12 cellular contexts compared by ENCODE assay signal in genomic region chr13:113398963-113399754, GRCh38. TPM values are rescaled to one million over a fixed set of nuclear protein-coding genes. Genes with fewer than 3 reads are reported as not detected.
A peak's percentile ranks its signal among the peaks of the same experiment; 100 is the strongest.
DNase-seq lines count a peak whose midpoint lies in the region; ATAC-seq, FAIRE-seq and TF ChIP-seq lines count a peak whose summit lies in the region.
"Had no signal": no experiment of that assay in that cellular context is flagged by ENCODE, and none has a peak within 500 bp of the region (broad histone marks: within the 10 kb centered on the region; RNA-seq: fewer than 3 reads in every experiment).

No MANE protein-coding gene starts in this region.

- H3K36me3 ChIP-seq in IMR-90 (ENCODE audit: control insufficient read depth, insufficient read depth, low read length), result no peaks in the 10 kb centered on the region
- H3K36me3 ChIP-seq in H1 (ENCODE audit: control insufficient read depth in 2 of 4, insufficient read depth in 4 of 4, low read length in 3 of 4), result no peaks in the 10 kb centered on the region

- H3K9ac ChIP-seq in IMR-90 (ENCODE audit: low read depth, low read length), result no peak overlapping the region
- 0 out of 7 replicates have a peak overlapping the region, but pooled peaks of 1 of the 4 experiments have one; percentile 4 for H3K9ac ChIP-seq in H1 (replicated peaks in 1 of 4; ENCODE audit: extremely low read depth in 1 of 4, low read depth in 3 of 4, low read length in 3 of 4)

- intact Hi-C loops in IMR-90 (cut with micrococcal nuclease), result no loop called here

- 0 out of 2 replicates have a peak overlapping the region, but pooled peaks have one; percentile 21 for H3K14ac ChIP-seq in IMR-90 (replicated peaks; ENCODE audit: low read depth, low read length)
- no peak overlapping the region for H3K14ac ChIP-seq in H1 (ENCODE audit: insufficient read length)

- dilution Hi-C loops in IMR-90 (cut with HindIII; ENCODE audit: low sequenced_read_pairs, unreplicated experiment), result no loop called here

- in situ Hi-C loops in IMR-90 (cut with MboI; ENCODE audit: low sequenced_read_pairs), result loop anchor here (25.0 kb wide), 1 partner anchor 462 kb away; no protein-coding TSS in a partner anchor

- H3K23ac ChIP-seq in IMR-90 (ENCODE audit: low read depth, low read length) (no peak overlapping the region), H1 (ENCODE audit: insufficient read length) (no peak overlapping the region)

- H3K18ac ChIP-seq in IMR-90 (ENCODE audit: low read depth, low read length) (no peak overlapping the region), H1 (ENCODE audit: extremely low read depth, low read length) (no peak overlapping the region)

- H3K27ac ChIP-seq in IMR-90 (ENCODE audit: insufficient read depth, low read length) (no peak overlapping the region), H1 (ENCODE audit: low read depth, low read length) (no peak overlapping the region)

- H2AFZ ChIP-seq in IMR-90 (replicated peaks; ENCODE audit: low read length, poor library complexity) (peak overlapping the region; percentile 69), H1 (ENCODE audit: low read length) (no peak overlapping the region)

- DNase-seq in Ammon's horn (ENCODE audit: low spot score) (peak; percentile 41), IMR-90 (no peak), H1 (ENCODE audit: low read depth in 1 of 2, low spot score in 2 of 2) (no peak), non-pigmented ciliary epithelial cell (ENCODE audit: low read depth) (peak; percentile 60), NCI-H446 (lab: John Stamatoyannopoulos, UW) (no peak), medulla oblongata (ENCODE audit: extremely low spot score) (no peak), NCI-H82 (lab: John Stamatoyannopoulos, UW) (no peak)
- DNase-seq: activated gamma-delta T cell; CD4-positive, alpha-beta memory T cell; NCI-H345 had no signal

- TF ChIP-seq POLR2A in IMR-90 (IDR thresholded peaks at IDR 0.05; ENCODE audit: low read depth, low read length), result no peak
- no peak for TF ChIP-seq POLR2A in H1 (IDR thresholded peaks at IDR 0.05; ENCODE audit: control extremely low read depth in 1 of 2, low read depth in 2 of 2, low read length in 2 of 2)

- H2BK120ac ChIP-seq in IMR-90 (ENCODE audit: low read depth, low read length), result peak overlapping the region; percentile 52
- H2BK120ac ChIP-seq in H1 (replicated peaks; ENCODE audit: low read depth, low read length), result no peak overlapping the region

- H3K56ac ChIP-seq in IMR-90 (ENCODE audit: extremely low read depth, insufficient read depth, low read length), result no peak overlapping the region
- no peak overlapping the region for H3K56ac ChIP-seq in H1 (replicated peaks; ENCODE audit: insufficient read length, low read depth, low read length)

- H3K27me3 ChIP-seq in IMR-90 (ENCODE audit: control insufficient read depth, insufficient read depth, low read length) (no peaks in the 10 kb centered on the region), H1 (replicated peaks in 1 of 4; ENCODE audit: control insufficient read depth in 3 of 4, extremely low read depth in 1 of 4, insufficient read depth in 3 of 4, low read length in 3 of 4) (no peaks in the 10 kb centered on the region)

- POLR2A ChIA-PET in IMR-90 (lab: Charles Lee; ENCODE audit: unreplicated experiment) (no interaction called here), H1 (lab: Charles Lee; ENCODE audit: partially characterized antibody) (interaction anchor here (1.2 to 1.5 kb wide), 5 partner anchors 10 to 190 kb away, joined by 3 to 6 read pairs (median 3); partner anchors contain the start of genes GRTP1 and PCID2)

- peak overlapping the region; percentile 19; the same call in 1 of the 2 replicates for H3K4ac ChIP-seq in IMR-90 (ENCODE audit: low read depth, low read length)
- H3K4ac ChIP-seq in H1 (replicated peaks; ENCODE audit: insufficient read length, low read depth, low read length), result no peak overlapping the region

- H2BK15ac ChIP-seq in IMR-90 (ENCODE audit: low read depth, low read length) (no peak overlapping the region), H1 (ENCODE audit: low read length) (no peak overlapping the region)

- no TSS peak for BruUV-seq in IMR-90 (replicated peaks; lab: Mats Ljungman, UMichigan)

- H2AK5ac ChIP-seq in IMR-90 (ENCODE audit: low read depth, low read length) (0 out of 2 replicates have a peak overlapping the region, but pooled peaks have one; percentile 4), H1 (ENCODE audit: low read depth, low read length) (no peak overlapping the region)

- H4K8ac ChIP-seq in IMR-90 (ENCODE audit: low read depth in 2 of 2, low read length in 2 of 2), result no peak overlapping the region
- no peak overlapping the region for H4K8ac ChIP-seq in H1 (ENCODE audit: extremely low read depth, insufficient read depth, low read length)

- H2BK12ac ChIP-seq in H1 (ENCODE audit: low read depth, low read length), result peak overlapping the region; percentile 70; the same call in 1 of the 2 replicates

- TF ChIP-seq CTCF in IMR-90 (conservative IDR thresholded peaks at IDR 0.05; ENCODE audit: low read depth, low read length), result no peak
- no peak for TF ChIP-seq CTCF in H1 (IDR thresholded peaks at IDR 0.05; ENCODE audit: control extremely low read depth in 1 of 3, insufficient read depth in 1 of 3, low read depth in 1 of 3, low read length in 3 of 3)

- H2BK20ac ChIP-seq in IMR-90 (ENCODE audit: low read depth, low read length) (0 out of 2 replicates have a peak overlapping the region, but pooled peaks have one; percentile 23), H1 (ENCODE audit: low read length) (no peak overlapping the region)

- TF ChIP-seq RAD21 in IMR-90 (IDR thresholded peaks at IDR 0.05; ENCODE audit: low read length) (no peak), H1 (IDR thresholded peaks at IDR 0.05 in 1 of 2, conservative IDR thresholded peaks at IDR 0.05 in 1 of 2; ENCODE audit: low read depth in 2 of 2, low read length in 2 of 2) (no peak)

- no peak for TF ChIP-seq EP300 in H1 (IDR thresholded peaks at IDR 0.05; ENCODE audit: borderline replicate concordance in 1 of 2, low read depth in 2 of 2, low read length in 2 of 2)

- H3K23me2 ChIP-seq in H1 (ENCODE audit: low read depth, low read length), result no peaks in the 10 kb centered on the region

- no peak overlapping the region for H2AK9ac ChIP-seq in IMR-90 (replicated peaks; ENCODE audit: low read depth, low read length, poor library complexity)

- H3K9me1 ChIP-seq in IMR-90 (ENCODE audit: insufficient read depth, low read length), result 0 out of 2 replicates have a peak, but pooled peaks cover 4% of the 10 kb centered on the region

- CTCF ChIA-PET in IMR-90 (lab: Yijun Ruan, JAX), result interaction anchor here (0.6 kb wide), 1 partner anchor 93 kb away, joined by 4 read pairs; no protein-coding TSS in a partner anchor
- CTCF ChIA-PET in H1 (lab: Charles Lee; ENCODE audit: partially characterized antibody), result interaction anchor here (0.6 to 3.6 kb wide), 8 partner anchors 10 to 101 kb away, joined by 3 to 12 read pairs (median 4); no protein-coding TSS in a partner anchor

- peak; percentile 57 for ATAC-seq in IMR-90 (ENCODE audit: low read depth)
- no peak for ATAC-seq in GM18861 (IDR thresholded peaks at IDR 0.05; ENCODE audit: unreplicated experiment)
- ATAC-seq: K562 had no signal

- H4K20me1 ChIP-seq in IMR-90 (ENCODE audit: insufficient read depth, low read length), result no peaks in the 10 kb centered on the region
- no peaks in the 10 kb centered on the region for H4K20me1 ChIP-seq in H1 (replicated peaks in 1 of 2; ENCODE audit: control insufficient read depth in 1 of 2, insufficient read depth in 2 of 2, low read length in 2 of 2)

- H3K4me1 ChIP-seq in IMR-90 (ENCODE audit: control insufficient read depth, insufficient read depth, low read length), result peaks cover 6% of the 10 kb centered on the region; the same call in 1 of the 2 replicates
- peaks cover 0 to 14% (median 6%) of the 10 kb centered on the region in 4 experiments; a peak in 6 of 7 replicates for H3K4me1 ChIP-seq in H1 (replicated peaks in 1 of 4; ENCODE audit: control insufficient read depth in 3 of 4, insufficient read depth in 4 of 4, low read length in 3 of 4)

- H3K4me3 ChIP-seq in IMR-90 (ENCODE audit: insufficient read depth, low read depth, low read length) (no peak overlapping the region), H1 (ENCODE audit: extremely low read depth in 1 of 4, insufficient read depth in 2 of 4, low read depth in 3 of 4, low read length in 4 of 4) (no peak overlapping the region)
- H3K4me3 ChIP-seq: K562 had no signal

- H2BK5ac ChIP-seq in IMR-90 (ENCODE audit: low read depth, low read length, poor library complexity, severe bottlenecking) (no peak overlapping the region), H1 (ENCODE audit: low read depth, low read length) (0 out of 2 replicates have a peak overlapping the region, but pooled peaks have one; percentile 78)

- H3K9me3 ChIP-seq in IMR-90 (ENCODE audit: control insufficient read depth, insufficient read depth, low read length) (no peaks in the 10 kb centered on the region), H1 (ENCODE audit: insufficient read depth in 2 of 2, low read depth in 1 of 2, low read length in 1 of 2) (no peaks in the 10 kb centered on the region)

- 89% methylated on average over 7 of the region's 19 CpGs; no CpG with 5 or more reads in 1 of the 2 experiments for WGBS in IMR-90 (ENCODE audit: extremely low coverage in 2 of 2, insufficient read length in 1 of 2), 2 experiments
- 73% methylated on average over 18 of the region's 19 CpGs; no CpG with 5 or more reads in 1 of the 2 experiments for WGBS in H1 (ENCODE audit: extremely low coverage in 1 of 2, insufficient coverage in 1 of 2, insufficient read length in 1 of 2, insufficient replicate concordance in 2 of 2, low coverage in 1 of 2, low lambda C conversion rate in 2 of 2, missing lambda C conversion rate in 1 of 2), 2 experiments

- H3K79me1 ChIP-seq in IMR-90 (ENCODE audit: low read depth in 1 of 2, low read length in 2 of 2) (no peaks in the 10 kb centered on the region), H1 (ENCODE audit: low read depth, low read length) (no peaks in the 10 kb centered on the region)

- H3K4me2 ChIP-seq in IMR-90 (ENCODE audit: low read depth, low read length), result no peak overlapping the region
- H3K4me2 ChIP-seq in H1 (ENCODE audit: insufficient read depth in 1 of 2, low read depth in 2 of 2, low read length in 2 of 2), result peak overlapping the region in 1 of 2 experiments; percentile 6; a peak in 1 of 4 replicates

- H4K91ac ChIP-seq in IMR-90 (ENCODE audit: insufficient read depth, low read depth, low read length), result no peak overlapping the region
- peak overlapping the region; percentile 34 for H4K91ac ChIP-seq in H1 (replicated peaks; ENCODE audit: insufficient read length, low read length)

- FAIRE-seq in H1 (lab: Jason Lieb, UNC), result no peak
- FAIRE-seq: K562 had no signal

- no peaks in the 10 kb centered on the region for H3K79me2 ChIP-seq in H1 (ENCODE audit: control insufficient read depth in 1 of 2, insufficient read depth in 2 of 2, low read length in 2 of 2)

- H4K5ac ChIP-seq in IMR-90 (ENCODE audit: low read depth, low read length) (no peak overlapping the region), H1 (ENCODE audit: insufficient read length, low read depth, low read length) (peak overlapping the region; percentile 16)

RNA-seq across cellular contexts. Expression of gene GRTP1, which starts 35.2 kb away (rescaled TPM):
- total RNA-seq in IMR-90 (2012; rRNA removed), result 0.83 and 0.90 TPM in 2 replicates
- polyA plus RNA-seq in IMR-90 (2012; rRNA removed) (1.4 and 1.7 TPM in 2 replicates), H1 (2011; rRNA removed) (34.7 and 47.5 TPM in 2 replicates)
- 1.8 TPM in 2 replicates for polyA plus RNA-seq in IMR-90 (2012; cell fraction: cytosol; rRNA removed)
- polyA plus RNA-seq in IMR-90 (2012; cell fraction: nucleus; rRNA removed; ENCODE audit: low replicate concordance), result 3.1 and 3.7 TPM in 2 replicates
- 52.0 and 54.3 TPM in 2 replicates for total RNA-seq in H1 (2021; fragmentation: NEBNext Ultra II Directional; extraction: Animal tissue kit (Norgen Biotek cat#: 25700))
- polyA plus RNA-seq in H1 (2011; cell fraction: cytosol; rRNA removed), result 42.5 TPM
- 44.3 TPM for polyA plus RNA-seq in H1 (2011; cell fraction: nucleus; rRNA removed)
- 42.4 to 45.7 TPM (median 42.7 TPM) in 4 replicates for polyA plus RNA-seq in H1 (2012, experiment 1 of 2)
- 43.5 TPM for polyA plus RNA-seq in H1 (2012, experiment 2 of 2)
- polyA plus RNA-seq in H1 (2013, experiment 1 of 2), result 29.8 TPM
- polyA plus RNA-seq in H1 (2013, experiment 2 of 2), result 25.9 TPM
- 15.8 and 16.3 TPM in 2 replicates for polyA minus RNA-seq in H1 (2011; rRNA and poly(A)+ RNA removed)
- 33.6 TPM for polyA minus RNA-seq in H1 (2011; cell fraction: cytosol; rRNA and poly(A)+ RNA removed)
- polyA minus RNA-seq in H1 (2011; cell fraction: nucleus; rRNA and poly(A)+ RNA removed), result 39.4 TPM

RNA-seq across cellular contexts. Expression of gene ADPRHL1, which starts 54.1 kb away (rescaled TPM):
- total RNA-seq in IMR-90 (2012; rRNA removed), result 0.28 and 0.36 TPM in 2 replicates
- polyA plus RNA-seq in IMR-90 (2012; rRNA removed), result 0.67 and 0.69 TPM in 2 replicates
- 0.65 and 0.70 TPM in 2 replicates for polyA plus RNA-seq in IMR-90 (2012; cell fraction: cytosol; rRNA removed)
- polyA plus RNA-seq in IMR-90 (2012; cell fraction: nucleus; rRNA removed; ENCODE audit: low replicate concordance), result 3.2 and 4.4 TPM in 2 replicates
- total RNA-seq in H1 (2021; fragmentation: NEBNext Ultra II Directional; extraction: Animal tissue kit (Norgen Biotek cat#: 25700)), result 1.7 and 2.0 TPM in 2 replicates
- 0.74 and 1.3 TPM in 2 replicates for polyA plus RNA-seq in H1 (2011; rRNA removed)
- polyA plus RNA-seq in H1 (2011; cell fraction: cytosol; rRNA removed), result 1.0 TPM
- polyA plus RNA-seq in H1 (2011; cell fraction: nucleus; rRNA removed), result 1.5 TPM
- polyA plus RNA-seq in H1 (2012, experiment 1 of 2), result 0.77 to 1.4 TPM (median 1.2 TPM) in 4 replicates
- 0.49 TPM for polyA plus RNA-seq in H1 (2012, experiment 2 of 2)
- 0.75 TPM for polyA plus RNA-seq in H1 (2013, experiment 1 of 2)
- polyA plus RNA-seq in H1 (2013, experiment 2 of 2), result 0.52 TPM
- 0.34 and 0.76 TPM in 2 replicates for polyA minus RNA-seq in H1 (2011; rRNA and poly(A)+ RNA removed)
- not detected for polyA minus RNA-seq in H1 (2011; cell fraction: cytosol; rRNA and poly(A)+ RNA removed)
- 1.6 TPM for polyA minus RNA-seq in H1 (2011; cell fraction: nucleus; rRNA and poly(A)+ RNA removed)

Comparison
In these comparisons a context has a peak if more than half of its experiments do, and no peak if none do; other contexts are left out.
1. DNase-seq: peak in Ammon's horn (single experiment) and non-pigmented ciliary epithelial cell (single experiment); none in IMR-90 (single experiment), H1 (0 of 2), NCI-H446 (0 of 2), medulla oblongata (single experiment) and NCI-H82 (single experiment).
2. RNA of gene GRTP1, which starts 35.2 kb away (total RNA-seq): 52.0 to 54.3 TPM in H1; 0.83 to 0.90 TPM in IMR-90; every median in the first group is over 10 times any median in the second.